In genomic region chr13:23692816-23693215, GRCh38 we compare ENCODE assay signal across 22 cellular contexts.
A peak's percentile ranks its signal among the peaks of the same experiment; 100 is the strongest.
DNase-seq lines count a peak whose midpoint lies in the region; ATAC-seq, FAIRE-seq and TF ChIP-seq lines count a peak whose summit lies in the region.
"Had no signal": no experiment of that assay in that cellular context is flagged by ENCODE, and none has a peak within 500 bp of the region (broad histone marks: within the 10 kb centered on the region; RNA-seq: fewer than 3 reads in every experiment).

No MANE protein-coding gene starts in this region.

- H4K91ac ChIP-seq in IMR-90 (ENCODE audit: insufficient read depth, low read depth, low read length), result no peak overlapping the region

- no peak for TF ChIP-seq RAD21 in IMR-90 (IDR thresholded peaks at IDR 0.05; ENCODE audit: low read length)

- no peak overlapping the region for H3K23ac ChIP-seq in IMR-90 (ENCODE audit: low read depth, low read length)

- POLR2A ChIA-PET in IMR-90 (lab: Charles Lee; ENCODE audit: unreplicated experiment), result no interaction called here

- H3K4ac ChIP-seq in IMR-90 (ENCODE audit: low read depth, low read length), result peak overlapping the region; percentile 48; the same call in 1 of the 2 replicates

- in situ Hi-C loops in IMR-90 (cut with MboI; ENCODE audit: low sequenced_read_pairs), result no loop called here

- H3K27me3 ChIP-seq in IMR-90 (ENCODE audit: control insufficient read depth, insufficient read depth, low read length), result no peaks in the 10 kb centered on the region
- H3K27me3 ChIP-seq: BLaER1 had no signal

- H3K14ac ChIP-seq in IMR-90 (replicated peaks; ENCODE audit: low read depth, low read length), result no peak overlapping the region; the same call in 1 of the 2 replicates

- no peak for TF ChIP-seq POLR2A in IMR-90 (IDR thresholded peaks at IDR 0.05; ENCODE audit: low read depth, low read length)

- no peaks in the 10 kb centered on the region for H3K9me3 ChIP-seq in IMR-90 (ENCODE audit: control insufficient read depth, insufficient read depth, low read length)
- H3K9me3 ChIP-seq: BLaER1 had no signal

- no peak for TF ChIP-seq CTCF in IMR-90 (conservative IDR thresholded peaks at IDR 0.05; ENCODE audit: low read depth, low read length)
- TF ChIP-seq CTCF in epithelial cell of proximal tubule (conservative IDR thresholded peaks at IDR 0.05; ENCODE audit: low read depth, low read length), result no peak
- TF ChIP-seq CTCF in D721Med (IDR thresholded peaks at IDR 0.05; ENCODE audit: insufficient read depth, missing control alignments), result no peak

- no peak overlapping the region for H2BK20ac ChIP-seq in IMR-90 (ENCODE audit: low read depth, low read length)

- BruUV-seq in IMR-90 (replicated peaks; lab: Mats Ljungman, UMichigan), result no TSS peak

- H2AK9ac ChIP-seq in IMR-90 (replicated peaks; ENCODE audit: low read depth, low read length, poor library complexity), result no peak overlapping the region

- DNase-seq in IMR-90 (no peak), epithelial cell of proximal tubule (ENCODE audit: low read depth) (no peak), kidney glomerular epithelial cell (lab: John Stamatoyannopoulos, UW) (peak; percentile 13), D721Med (ENCODE audit: insufficient read length, low spot score) (no peak), NCI-H1048 (lab: John Stamatoyannopoulos, UW) (no peak), amygdala (lab: John Stamatoyannopoulos, UW) (no peak)
- DNase-seq: 8988T; Calu3; CD8-positive, alpha-beta T cell; DMS 273 treated with DMSO at 0.1 percent for 48 hours; DMS53; DND-41; EL; GOT3; H7; HFFc6 had no signal

- H3K9ac ChIP-seq in IMR-90 (ENCODE audit: low read depth, low read length), result no peak overlapping the region
- H3K9ac ChIP-seq: BLaER1 had no signal

- CTCF ChIA-PET in IMR-90 (lab: Yijun Ruan, JAX), result interaction anchor here (0.7 kb wide), 1 partner anchor 31 kb away, joined by 5 read pairs; no protein-coding TSS in a partner anchor

- no CpG with 5 or more reads among the region's 3 CpGs for whole genome bisulfite sequencing in IMR-90 (ENCODE audit: extremely low coverage in 2 of 2, insufficient read length in 1 of 2), 2 experiments

- H3K18ac ChIP-seq in IMR-90 (ENCODE audit: low read depth, low read length), result no peak overlapping the region; the same call in 1 of the 2 replicates

- no peak overlapping the region for H3K56ac ChIP-seq in IMR-90 (ENCODE audit: extremely low read depth, insufficient read depth, low read length)

- H3K4me2 ChIP-seq in IMR-90 (ENCODE audit: low read depth, low read length), result no peak overlapping the region
- H3K4me2 ChIP-seq: BLaER1 had no signal

- peaks cover 13% of the 10 kb centered on the region for H3K4me1 ChIP-seq in IMR-90 (ENCODE audit: control insufficient read depth, insufficient read depth, low read length)

- no peaks in the 10 kb centered on the region for H3K36me3 ChIP-seq in IMR-90 (ENCODE audit: control insufficient read depth, insufficient read depth, low read length)
- H3K36me3 ChIP-seq: BLaER1 had no signal

- dilution Hi-C loops in IMR-90 (cut with HindIII; ENCODE audit: low sequenced_read_pairs, unreplicated experiment), result no loop called here

- no peaks in the 10 kb centered on the region for H4K20me1 ChIP-seq in IMR-90 (ENCODE audit: insufficient read depth, low read length)
- H4K20me1 ChIP-seq: BLaER1 had no signal

- H4K5ac ChIP-seq in IMR-90 (ENCODE audit: low read depth, low read length), result peak overlapping the region; percentile 96; the same call in 1 of the 2 replicates

- intact Hi-C loops in IMR-90 (cut with micrococcal nuclease), result no loop called here

- no peak for FAIRE-seq in D721Med (lab: Jason Lieb, UNC)
- FAIRE-seq: GM12891, GM18507 had no signal

- H3K4me3 ChIP-seq in IMR-90 (ENCODE audit: insufficient read depth, low read depth, low read length) (no peak overlapping the region), epithelial cell of proximal tubule (ENCODE audit: low read depth, low read length) (peak overlapping the region; percentile 12)
- H3K4me3 ChIP-seq: BLaER1 had no signal

- H2AK5ac ChIP-seq in IMR-90 (ENCODE audit: low read depth, low read length), result peak overlapping the region; percentile 58; the same call in 1 of the 2 replicates

- no peaks in the 10 kb centered on the region for H3K79me1 ChIP-seq in IMR-90 (ENCODE audit: low read depth in 1 of 2, low read length in 2 of 2)

- peak overlapping the region; percentile 61; the same call in 1 of the 3 replicates for H2BK15ac ChIP-seq in IMR-90 (ENCODE audit: low read depth, low read length)

- H3K9me1 ChIP-seq in IMR-90 (ENCODE audit: insufficient read depth, low read length), result no peaks in the 10 kb centered on the region; the same call in 1 of the 2 replicates

- H4K8ac ChIP-seq in IMR-90 (ENCODE audit: low read depth in 2 of 2, low read length in 2 of 2), result no peak overlapping the region

- H2BK120ac ChIP-seq in IMR-90 (ENCODE audit: low read depth, low read length), result peak overlapping the region; percentile 55; the same call in 1 of the 2 replicates

- no peak overlapping the region for H2AFZ ChIP-seq in IMR-90 (replicated peaks; ENCODE audit: low read length, poor library complexity)

- ATAC-seq in IMR-90 (ENCODE audit: low read depth) (peak; percentile 27; the same call in 1 of the 2 replicates), GM18858 (IDR thresholded peaks at IDR 0.05; ENCODE audit: unreplicated experiment) (no peak)
- ATAC-seq: CD8-positive, alpha-beta T cell; HCT116 had no signal

- peak overlapping the region; percentile 75; the same call in 1 of the 2 replicates for H3K27ac ChIP-seq in IMR-90 (ENCODE audit: insufficient read depth, low read length)
- H3K27ac ChIP-seq: BLaER1, HL-60 had no signal

- H2BK5ac ChIP-seq in IMR-90 (ENCODE audit: low read depth, low read length, poor library complexity, severe bottlenecking), result no peak overlapping the region

TF ChIP-seq in IMR-90, 13 proteins besides CTCF, POLR2A, EP300 and RAD21:
- no peak for TF ChIP-seq MAFK (IDR thresholded peaks at IDR 0.05; ENCODE audit: low read depth, low read length)
- no peak for TF ChIP-seq SMC3 (IDR thresholded peaks at IDR 0.05; ENCODE audit: low read depth, low read length)
- TF ChIP-seq CHD1 (IDR thresholded peaks at IDR 0.05; ENCODE audit: low read depth, low read length), result no peak
- TF ChIP-seq MAZ (IDR thresholded peaks at IDR 0.05; ENCODE audit: borderline replicate concordance, low read depth, low read length), result no peak
- TF ChIP-seq FOS (IDR thresholded peaks at IDR 0.05; ENCODE audit: low read depth, low read length), result no peak
- TF ChIP-seq CEBPB (IDR thresholded peaks at IDR 0.05; ENCODE audit: low read depth, low read length), result no peak
- TF ChIP-seq USF2 (IDR thresholded peaks at IDR 0.05; ENCODE audit: low read depth, low read length), result no peak
- no peak for TF ChIP-seq BHLHE40 (IDR thresholded peaks at IDR 0.05; ENCODE audit: low read depth, low read length)
- no peak for TF ChIP-seq RFX5 (IDR thresholded peaks at IDR 0.05; ENCODE audit: low read depth, low read length)
- TF ChIP-seq MXI1 (IDR thresholded peaks at IDR 0.05; ENCODE audit: borderline replicate concordance, low read depth, low read length), result no peak
